Comparison of ENCODE assay signal across 1 cellular context in the genomic region with DNA sequence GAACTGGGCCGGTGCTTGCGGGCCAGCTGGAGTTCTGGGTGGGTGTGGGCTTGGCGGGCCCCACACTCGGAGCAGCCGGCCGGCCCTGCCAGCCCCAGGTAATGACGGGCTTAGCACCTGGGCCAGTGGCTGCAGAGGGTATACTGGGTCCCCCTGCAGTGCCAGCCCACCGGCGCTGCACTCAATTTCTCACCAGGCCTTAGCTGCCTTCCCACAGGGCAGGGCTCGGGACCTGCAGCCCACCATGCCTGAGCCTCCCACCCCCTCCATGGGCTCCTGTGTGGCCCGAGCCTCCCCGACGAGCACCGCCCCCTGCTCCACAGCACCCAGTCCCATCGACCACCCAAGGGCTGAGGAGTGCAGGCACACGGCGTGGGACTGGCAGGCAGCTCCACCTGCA. TPM values are rescaled to one million over a fixed set of nuclear protein-coding genes. Genes with fewer than 3 reads are reported as not detected.
"Had no signal": no experiment of that assay in that cellular context is flagged by ENCODE, and none has a peak within 500 bp of the region (broad histone marks: within the 10 kb centered on the region; RNA-seq: fewer than 3 reads in every experiment).

No MANE protein-coding gene starts in this region.

RNA-seq across cellular contexts. Expression of a gene that starts 50.3 kb away (rescaled TPM):
- total RNA-seq: ascending aorta had no signal
